ENCODE assay signal across 14 cellular contexts in the genomic region with DNA sequence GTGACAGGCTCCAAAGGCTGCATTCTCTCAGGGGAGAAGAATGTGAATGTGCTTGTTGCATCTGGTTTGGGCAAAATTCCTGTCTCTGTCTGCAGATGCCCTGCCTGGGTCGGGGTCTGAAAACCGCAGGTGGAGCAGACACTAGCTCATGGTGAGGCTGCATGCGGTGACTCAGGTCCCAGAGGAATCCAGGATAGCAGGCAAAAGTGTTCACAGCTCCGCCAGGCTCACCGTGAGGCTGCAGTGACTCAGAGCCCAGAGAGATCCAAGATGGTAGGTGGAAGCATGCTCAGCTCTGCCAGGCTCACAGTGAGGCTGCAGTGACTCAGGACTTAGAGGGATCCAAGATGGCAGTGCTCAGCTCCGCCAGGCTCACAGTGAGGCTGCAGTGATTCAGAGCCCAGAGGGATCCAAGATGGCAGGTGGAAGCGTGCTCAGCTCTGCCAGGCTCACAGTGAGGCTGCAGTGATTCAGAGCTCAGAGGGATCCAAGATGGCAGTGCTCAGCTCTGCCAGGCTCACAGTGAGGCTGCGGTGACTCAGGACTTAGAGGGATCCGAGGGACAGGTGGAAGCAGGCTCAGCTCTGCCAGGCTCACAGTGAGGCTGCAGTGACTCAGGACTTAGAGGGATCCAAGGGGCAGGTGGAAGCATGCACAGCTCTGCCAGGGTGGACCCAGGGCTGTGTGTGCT.
DNase-seq lines count a peak whose midpoint lies in the region; ATAC-seq and TF ChIP-seq lines count a peak whose summit lies in the region.
"Had no signal": no experiment of that assay in that cellular context is flagged by ENCODE, and none has a peak within 500 bp of the region (broad histone marks: within the 10 kb centered on the region; RNA-seq: fewer than 3 reads in every experiment).

No MANE protein-coding gene starts in this region.

- H3K9me3 Mint-ChIP-seq in HFFc6 = peaks cover 20% of the 10 kb centered on the region
- H3K9me3 Mint-ChIP-seq: T-helper 1 cell treated with Interleukin-12 subunit alpha and Interleukin-12 subunit beta and Interleukin-4 antibody, amounts not matched to agents 30 μg/mL and 1 μg/mL, for 36 hours had no signal

- H3K36me3 Mint-ChIP-seq in HFFc6 (ENCODE audit: low read depth) = 0 out of 2 replicates have a peak, but pooled peaks cover 5% of the 10 kb centered on the region
- peaks cover 2% of the 10 kb centered on the region for H3K36me3 Mint-ChIP-seq in T-helper 17 cell (ENCODE audit: low read depth)
- H3K36me3 Mint-ChIP-seq: CD14-positive monocyte had no signal

- H3K27me3 Mint-ChIP-seq in HFFc6 (ENCODE audit: insufficient read depth) (peaks cover 3% of the 10 kb centered on the region; the same call in 1 of the 2 replicates), T-helper 17 cell (peaks cover 47% of the 10 kb centered on the region)

- H3K4me1 ChIP-seq in A673 (ENCODE audit: insufficient read depth, low read length, poor library complexity, severe bottlenecking) = no peaks in the 10 kb centered on the region
- H3K4me1 ChIP-seq: sigmoid colon had no signal

- ATAC-seq in HG02610 (IDR thresholded peaks at IDR 0.05; ENCODE audit: unreplicated experiment) = no peak
- ATAC-seq in T-helper 17 cell = no peak
- ATAC-seq in GM18907 (IDR thresholded peaks at IDR 0.05; ENCODE audit: unreplicated experiment) = no peak
- ATAC-seq: left ventricle myocardium superior had no signal

- DNase-seq in A673 (ENCODE audit: low spot score) (peak; percentile 6), HFFc6 (peak; percentile 98), astrocyte of the cerebellum (ENCODE audit: low read depth) (peak; percentile 93), islet precursor cell (peak; percentile 100), T-helper 17 cell (no peak), NCI-H1092 (lab: John Stamatoyannopoulos, UW) (no peak)
- DNase-seq: left ventricle myocardium superior, NCI-H2171 treated with DMSO at 0.1 percent for 48 hours, sigmoid colon had no signal

- in situ Hi-C loops in astrocyte of the cerebellum (cut with HindIII; ENCODE audit: low sequenced_read_pairs) = no loop called here

- BruUV-seq in A673 (replicated peaks; lab: Mats Ljungman, UMichigan) = no TSS peak

- TF ChIP-seq CTCF in A673 (conservative IDR thresholded peaks at IDR 0.05; ENCODE audit: low read depth, low read length) = no peak
- TF ChIP-seq CTCF in HFFc6 (IDR thresholded peaks at IDR 0.05) = no peak
- TF ChIP-seq CTCF in astrocyte of the cerebellum (IDR thresholded peaks at IDR 0.05; ENCODE audit: low read depth, low read length, missing control alignments) = no peak

- H3K36me3 ChIP-seq in A673 (ENCODE audit: insufficient read depth, low read length, poor library complexity, severe bottlenecking) = no peaks in the 10 kb centered on the region
- H3K36me3 ChIP-seq: sigmoid colon had no signal

- no peak overlapping the region for H3K27ac ChIP-seq in A673 (ENCODE audit: low read depth, low read length, poor library complexity, severe bottlenecking)
- H3K27ac ChIP-seq: HL-60, sigmoid colon had no signal

- CTCF ChIA-PET in A673 (lab: Charles Lee) = no interaction called here

- H3K27ac Mint-ChIP-seq in HFFc6 (peak overlapping the region; percentile 94), T-helper 17 cell (no peak overlapping the region)
- H3K27ac Mint-ChIP-seq: T-helper 1 cell treated with Interleukin-12 subunit alpha and Interleukin-12 subunit beta and Interleukin-4 antibody, amounts not matched to agents 30 μg/mL and 1 μg/mL, for 36 hours had no signal

- H3K4me1 Mint-ChIP-seq in HFFc6 (ENCODE audit: low read depth) (peaks cover 29% of the 10 kb centered on the region), T-helper 17 cell (no peaks in the 10 kb centered on the region)

- H3K9me3 ChIP-seq in A673 (ENCODE audit: low read depth, low read length, poor library complexity, severe bottlenecking) (no peaks in the 10 kb centered on the region), T-helper 17 cell (ENCODE audit: control insufficient read depth, low read length, poor library complexity, severe bottlenecking) (no peaks in the 10 kb centered on the region)
- H3K9me3 ChIP-seq: sigmoid colon had no signal

- POLR2A ChIA-PET in A673 (lab: Charles Lee; ENCODE audit: low non-redundant PET) = interaction anchor here (0.9 kb wide), 1 partner anchor 1697 kb away, joined by 11 read pairs; no protein-coding TSS in a partner anchor

- intact Hi-C loops in A673 (cut with micrococcal nuclease; ENCODE audit: unreplicated experiment) = no loop called here

- no peaks in the 10 kb centered on the region for H3K27me3 ChIP-seq in A673 (replicated peaks; ENCODE audit: insufficient read depth, low read depth, low read length, poor library complexity)
- H3K27me3 ChIP-seq: sigmoid colon had no signal

- no peak overlapping the region for H3K4me3 ChIP-seq in A673 (ENCODE audit: low read depth, low read length, poor library complexity, severe bottlenecking)
- no peak overlapping the region for H3K4me3 ChIP-seq in astrocyte of the cerebellum (ENCODE audit: low read depth, low read length)
- H3K4me3 ChIP-seq: sigmoid colon had no signal

- H3K4me3 Mint-ChIP-seq in HFFc6 (peak overlapping the region; percentile 62), T-helper 17 cell (no peak overlapping the region)
- H3K4me3 Mint-ChIP-seq: T-helper 1 cell treated with Interleukin-12 subunit alpha and Interleukin-12 subunit beta and Interleukin-4 antibody, amounts not matched to agents 30 μg/mL and 1 μg/mL, for 36 hours had no signal

Comparison
In these comparisons a context has a peak if more than half of its experiments do, and no peak if none do; other contexts are left out.
1. DNase-seq: peak in A673 (single experiment), HFFc6 (single experiment), astrocyte of the cerebellum (single experiment) and islet precursor cell (single experiment); none in T-helper 17 cell (0 of 3) and NCI-H1092 (single experiment).